Comparison of ENCODE assay signal across 8 cellular contexts in the genomic region with DNA sequence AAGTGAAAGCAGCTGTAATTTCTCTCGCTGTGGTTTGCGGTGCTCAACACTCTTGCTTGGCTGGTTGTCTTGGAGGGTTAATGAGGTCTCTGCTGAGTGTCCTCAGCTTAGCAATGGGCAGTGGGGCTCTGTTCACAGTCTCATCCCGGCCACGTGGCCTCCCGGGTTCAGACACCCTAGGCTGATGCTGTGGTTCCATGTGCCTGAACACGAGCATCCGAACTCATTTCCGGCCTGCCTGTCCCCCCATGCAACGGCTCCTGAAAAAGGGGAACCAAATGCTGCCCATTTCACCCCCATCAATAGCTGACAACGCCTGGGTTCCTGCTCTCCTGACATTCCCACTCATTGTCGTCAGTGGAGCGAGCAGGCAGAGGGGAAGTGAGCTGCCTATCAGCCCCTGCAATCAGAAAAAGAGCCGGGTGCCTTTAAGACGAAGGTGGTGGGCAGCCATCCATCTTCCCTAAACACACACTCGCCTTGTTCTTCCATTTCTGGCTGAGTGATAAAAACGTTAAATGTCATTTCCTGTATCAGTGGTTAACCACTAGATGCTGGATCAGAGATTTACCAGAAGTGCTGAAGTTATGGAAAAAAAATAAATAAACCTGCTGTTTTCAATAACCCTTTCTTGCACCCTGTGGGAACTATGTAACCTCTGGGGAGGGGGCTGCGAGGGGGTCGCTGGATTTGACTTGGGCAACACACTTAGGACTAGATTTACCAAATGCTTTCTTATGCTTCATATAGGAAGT.
A peak's percentile ranks its signal among the peaks of the same experiment; 100 is the strongest.
DNase-seq lines count a peak whose midpoint lies in the region; ATAC-seq and TF ChIP-seq lines count a peak whose summit lies in the region.

No MANE protein-coding gene starts in this region.

- no peaks in the 10 kb centered on the region for H4K20me1 ChIP-seq in mammary epithelial cell (ENCODE audit: insufficient read depth, low read length)

- H3K9me3 ChIP-seq in mammary epithelial cell (replicated peaks; ENCODE audit: insufficient read depth, low read length): no peaks in the 10 kb centered on the region

- H3K9me3 Mint-ChIP-seq in T-helper 1 cell treated with Interleukin-12 subunit alpha and Interleukin-12 subunit beta and Interleukin-4 antibody, amounts not matched to agents 30 μg/mL and 1 μg/mL, for 36 hours: peaks cover 1% of the 10 kb centered on the region
- H3K9me3 Mint-ChIP-seq in stimulated activated effector memory CD8-positive, alpha-beta T cell treated with anti-CD3 and anti-CD28 coated beads, Interleukin-12 subunit alpha, Interleukin-12 subunit beta, amount 100 ng/mL, for 72 hours: peaks cover 3% of the 10 kb centered on the region

- H3K27me3 Mint-ChIP-seq in T-helper 1 cell treated with Interleukin-12 subunit alpha and Interleukin-12 subunit beta and Interleukin-4 antibody, amounts not matched to agents 30 μg/mL and 1 μg/mL, for 36 hours (ENCODE audit: low read depth): no peaks in the 10 kb centered on the region

- WGBS in mammary epithelial cell (ENCODE audit: low coverage, missing lambda C conversion rate): 33% methylated on average over 17 of the region's 18 CpGs

- peak overlapping the region; percentile 83 for H3K27ac Mint-ChIP-seq in T-helper 1 cell treated with Interleukin-12 subunit alpha and Interleukin-12 subunit beta and Interleukin-4 antibody, amounts not matched to agents 30 μg/mL and 1 μg/mL, for 36 hours
- H3K27ac Mint-ChIP-seq in stimulated activated effector memory CD8-positive, alpha-beta T cell treated with anti-CD3 and anti-CD28 coated beads, Interleukin-12 subunit alpha, Interleukin-12 subunit beta, amount 100 ng/mL, for 72 hours: peak overlapping the region; percentile 99

- H2AFZ ChIP-seq in mammary epithelial cell (ENCODE audit: low read depth, low read length): peak overlapping the region; percentile 88

- peaks cover 79% of the 10 kb centered on the region for H3K4me1 Mint-ChIP-seq in T-helper 1 cell treated with Interleukin-12 subunit alpha and Interleukin-12 subunit beta and Interleukin-4 antibody, amounts not matched to agents 30 μg/mL and 1 μg/mL, for 36 hours (ENCODE audit: low read depth)
- H3K4me1 Mint-ChIP-seq in stimulated activated effector memory CD8-positive, alpha-beta T cell treated with anti-CD3 and anti-CD28 coated beads, Interleukin-12 subunit alpha, Interleukin-12 subunit beta, amount 100 ng/mL, for 72 hours: peaks cover 86% of the 10 kb centered on the region

- H3K4me2 ChIP-seq in mammary epithelial cell (ENCODE audit: insufficient read depth, low read depth, low read length): peak overlapping the region; percentile 42

- H3K4me1 ChIP-seq in mammary epithelial cell (ENCODE audit: insufficient read depth, low read length): peaks cover 26% of the 10 kb centered on the region

- dilution Hi-C loops in mammary epithelial cell (cut with HindIII; ENCODE audit: low sequenced_read_pairs): no loop called here

- H3K9ac ChIP-seq in mammary epithelial cell (ENCODE audit: insufficient read depth, low read length): peak overlapping the region; percentile 7

- peak overlapping the region; percentile 47 for H3K27ac ChIP-seq in mammary epithelial cell (ENCODE audit: insufficient read depth, low read depth, low read length)

- BruUV-seq in mammary epithelial cell (replicated peaks; lab: Mats Ljungman, UMichigan): no TSS peak

- no peak for TF ChIP-seq CTCF in mammary epithelial cell (conservative IDR thresholded peaks at IDR 0.05 in 1 of 2, IDR thresholded peaks at IDR 0.05 in 1 of 2; ENCODE audit: extremely low read depth in 1 of 2, insufficient read depth in 1 of 2, low read depth in 1 of 2, low read length in 2 of 2)

- ATAC-seq in HG03196 (IDR thresholded peaks at IDR 0.05; ENCODE audit: unreplicated experiment): peak; percentile 48
- ATAC-seq in stimulated activated effector memory CD8-positive, alpha-beta T cell treated with anti-CD3 and anti-CD28 coated beads, Interleukin-12 subunit alpha, Interleukin-12 subunit beta, amount 100 ng/mL, for 72 hours: peak; percentile 60

- no peaks in the 10 kb centered on the region for H3K27me3 ChIP-seq in mammary epithelial cell (ENCODE audit: insufficient read depth, low read length)

- no peaks in the 10 kb centered on the region for H3K36me3 ChIP-seq in mammary epithelial cell (ENCODE audit: insufficient read depth, low read length)

- DNase-seq in activated gamma-delta T cell treated with Interleukin-2 at 50 U/mL for 16 hours: peak; percentile 24
- no peak for DNase-seq in activated gamma-delta T cell (lab: John Stamatoyannopoulos, UW)
- peak; percentile 88 for DNase-seq in mammary epithelial cell
- peak; percentile 82 for DNase-seq in medulla oblongata (ENCODE audit: extremely low spot score)
- peak; percentile 63 to 90 for DNase-seq in stimulated activated effector memory CD8-positive, alpha-beta T cell treated with anti-CD3 and anti-CD28 coated beads, Interleukin-12 subunit alpha, Interleukin-12 subunit beta, amount 100 ng/mL, for 72 hours (ENCODE audit: low spot score in 2 of 2)
- DNase-seq in DMS114 treated with DMSO at 0.1 percent for 48 hours (lab: John Stamatoyannopoulos, UW; ENCODE audit: unreplicated experiment): no peak

- in situ Hi-C loops in mammary epithelial cell (cut with MboI; ENCODE audit: low sequenced_read_pairs in 2 of 2): no loop called here

- intact Hi-C loops in mammary epithelial cell (cut with micrococcal nuclease): loop anchor here (5.0 kb wide), 1 partner anchor 123 kb away; no protein-coding TSS in a partner anchor

- H3K36me3 Mint-ChIP-seq in T-helper 1 cell treated with Interleukin-12 subunit alpha and Interleukin-12 subunit beta and Interleukin-4 antibody, amounts not matched to agents 30 μg/mL and 1 μg/mL, for 36 hours (ENCODE audit: low read depth): peaks cover 15% of the 10 kb centered on the region
- H3K36me3 Mint-ChIP-seq in stimulated activated effector memory CD8-positive, alpha-beta T cell treated with anti-CD3 and anti-CD28 coated beads, Interleukin-12 subunit alpha, Interleukin-12 subunit beta, amount 100 ng/mL, for 72 hours: peaks cover 58% of the 10 kb centered on the region

- H3K79me2 ChIP-seq in mammary epithelial cell (ENCODE audit: insufficient read depth, low read length): no peaks in the 10 kb centered on the region

- peak overlapping the region; percentile 76 for H3K4me3 Mint-ChIP-seq in T-helper 1 cell treated with Interleukin-12 subunit alpha and Interleukin-12 subunit beta and Interleukin-4 antibody, amounts not matched to agents 30 μg/mL and 1 μg/mL, for 36 hours
- H3K4me3 Mint-ChIP-seq in stimulated activated effector memory CD8-positive, alpha-beta T cell treated with anti-CD3 and anti-CD28 coated beads, Interleukin-12 subunit alpha, Interleukin-12 subunit beta, amount 100 ng/mL, for 72 hours: peak overlapping the region; percentile 72

- H3K4me3 ChIP-seq in mammary epithelial cell (replicated peaks in 1 of 3; ENCODE audit: insufficient read depth in 1 of 3, low read depth in 2 of 3, low read length in 3 of 3): no peak overlapping the region

- CTCF ChIA-PET in mammary epithelial cell (lab: Charles Lee; ENCODE audit: low non-redundant PET): no interaction called here

Comparison
In these comparisons a context has a peak if more than half of its experiments do, and no peak if none do; other contexts are left out.
1. DNase-seq: peak in activated gamma-delta T cell treated with Interleukin-2 at 50 U/mL for 16 hours (single experiment), mammary epithelial cell (single experiment), medulla oblongata (single experiment) and stimulated activated effector memory CD8-positive, alpha-beta T cell treated with anti-CD3 and anti-CD28 coated beads, Interleukin-12 subunit alpha, Interleukin-12 subunit beta, amount 100 ng/mL, for 72 hours (2 of 2); none in activated gamma-delta T cell (single experiment) and DMS114 treated with DMSO at 0.1 percent for 48 hours (single experiment).